ENCODE assay signal across 21 cellular contexts in genomic region chrX:155870958-155871357, GRCh38. TPM values are rescaled to one million over a fixed set of nuclear protein-coding genes. Genes with fewer than 3 reads are reported as not detected.
DNase-seq lines count a peak whose midpoint lies in the region; FAIRE-seq and TF ChIP-seq lines count a peak whose summit lies in the region.
"Had no signal": no experiment of that assay in that cellular context is flagged by ENCODE, and none has a peak within 500 bp of the region (broad histone marks: within the 10 kb centered on the region; RNA-seq: fewer than 3 reads in every experiment).

No MANE protein-coding gene starts in this region.

- CTCF ChIA-PET in HEK293T (lab: Yijun Ruan, JAX): no interaction called here

- H3K4me3 ChIP-seq in small intestine (ENCODE audit: low read depth in 1 of 2, low read length in 2 of 2): no peak overlapping the region
- H3K4me3 ChIP-seq: GM23338 had no signal

- H3K27ac ChIP-seq in VCaP: peak overlapping the region; percentile 72
- H3K27ac ChIP-seq in small intestine (ENCODE audit: low read depth in 1 of 2, low read length in 1 of 2): no peak overlapping the region
- H3K27ac ChIP-seq: HL-60 had no signal

- TF ChIP-seq CTCF in VCaP (conservative IDR thresholded peaks at IDR 0.05): no peak
- no peak for TF ChIP-seq CTCF in D721Med (IDR thresholded peaks at IDR 0.05; ENCODE audit: insufficient read depth, missing control alignments)

- no peaks in the 10 kb centered on the region for H3K4me1 ChIP-seq in small intestine (ENCODE audit: control insufficient read depth in 2 of 2, insufficient read depth in 1 of 2, low read depth in 1 of 2, low read length in 1 of 2)
- H3K4me1 ChIP-seq: BE2C had no signal

- H3K36me3 ChIP-seq in small intestine (ENCODE audit: control insufficient read depth in 2 of 2, insufficient read depth in 2 of 2, low read length in 2 of 2): no peaks in the 10 kb centered on the region
- H3K36me3 ChIP-seq: BE2C had no signal

- POLR2A ChIA-PET in HEK293T (lab: Yijun Ruan, JAX): no interaction called here

- peak; percentile 95 for FAIRE-seq in G401.6 (lab: Jason Lieb, UNC)
- FAIRE-seq in endometrium (lab: Jason Lieb, UNC): peak; percentile 64
- peak; percentile 96 for FAIRE-seq in small intestine (lab: Jason Lieb, UNC)
- FAIRE-seq in D721Med (lab: Jason Lieb, UNC): no peak
- FAIRE-seq: GM12892, GM18507, H54 had no signal

- no peak for DNase-seq in small intestine
- DNase-seq in D721Med (ENCODE audit: insufficient read length, low spot score): no peak
- DNase-seq in HEK293T (ENCODE audit: extremely low spot score): no peak
- no peak for DNase-seq in RKO (ENCODE audit: low spot score)
- DNase-seq: 8988T; BE2C; C1 segment of cervical spinal cord; CD4-positive, CD25-positive, alpha-beta regulatory T cell; CD8-positive, alpha-beta memory T cell; COR-L47; GDM1; HCEC 1CT; HFFc6 had no signal

- no peaks in the 10 kb centered on the region for H3K27me3 ChIP-seq in small intestine (ENCODE audit: control insufficient read depth in 2 of 2, insufficient read depth in 2 of 2, low read length in 2 of 2)

- no peaks in the 10 kb centered on the region for H3K9me3 ChIP-seq in small intestine (ENCODE audit: control insufficient read depth, low read depth)
- H3K9me3 ChIP-seq: BE2C had no signal

TF ChIP-seq in HEK293T, 16 proteins besides CTCF, POLR2A, EP300 and RAD21:
- no peak for TF ChIP-seq LEF1 (IDR thresholded peaks at IDR 0.05; ENCODE audit: borderline replicate concordance)
- TF ChIP-seq SUZ12 (IDR thresholded peaks at IDR 0.05): no peak
- no peak for TF ChIP-seq FOXA1 (IDR thresholded peaks at IDR 0.05)
- TF ChIP-seq NFRKB (IDR thresholded peaks at IDR 0.05): no peak

RNA-seq across cellular contexts. Expression of gene VAMP7, which starts 10.2 kb away (rescaled TPM):
- 10 to 100 TPM; 26.8 to 34.4 (median 30.3) TPM for polyA plus RNA-seq in small intestine
